ENCODE assay signal across 2 cellular contexts in genomic region chr20:64155258-64156135, GRCh38.
TF ChIP-seq lines count a peak whose summit lies in the region.

No MANE protein-coding gene starts in this region.

TF ChIP-seq in IMR-90, 13 proteins besides CTCF, POLR2A, EP300 and RAD21:
- TF ChIP-seq BHLHE40 (IDR thresholded peaks at IDR 0.05; ENCODE audit: low read depth, low read length) (no peak), FOS (IDR thresholded peaks at IDR 0.05; ENCODE audit: low read depth, low read length) (no peak), CHD1 (IDR thresholded peaks at IDR 0.05; ENCODE audit: low read depth, low read length) (no peak), SMC3 (IDR thresholded peaks at IDR 0.05; ENCODE audit: low read depth, low read length) (no peak), MXI1 (IDR thresholded peaks at IDR 0.05; ENCODE audit: borderline replicate concordance, low read depth, low read length) (no peak), USF2 (IDR thresholded peaks at IDR 0.05; ENCODE audit: low read depth, low read length) (no peak), ELK1 (IDR thresholded peaks at IDR 0.05; ENCODE audit: borderline replicate concordance, low read depth, low read length) (no peak), RFX5 (IDR thresholded peaks at IDR 0.05; ENCODE audit: low read depth, low read length) (no peak), MAZ (IDR thresholded peaks at IDR 0.05; ENCODE audit: borderline replicate concordance, low read depth, low read length) (no peak), CEBPB (IDR thresholded peaks at IDR 0.05; ENCODE audit: low read depth, low read length) (no peak), MAFK (IDR thresholded peaks at IDR 0.05; ENCODE audit: low read depth, low read length) (no peak), NFE2L2 (IDR thresholded peaks at IDR 0.05; ENCODE audit: low read depth, low read length) (no peak), RCOR1 (IDR thresholded peaks at IDR 0.05; ENCODE audit: insufficient replicate concordance, low read length) (no peak)

TF ChIP-seq in GM23338, 12 proteins besides CTCF, POLR2A, EP300 and RAD21:
- TF ChIP-seq ETS1 (IDR thresholded peaks at IDR 0.05) (no peak), JUNB (IDR thresholded peaks at IDR 0.05; ENCODE audit: unreplicated experiment) (no peak), CREB1 (CRISPR knock-in tag; IDR thresholded peaks at IDR 0.05; ENCODE audit: low read depth) (no peak), ZNF114 (CRISPR knock-in tag; IDR thresholded peaks at IDR 0.05) (no peak), POLR2AphosphoS5 (IDR thresholded peaks at IDR 0.05; ENCODE audit: low read depth) (no peak), EZH2 (IDR thresholded peaks at IDR 0.05; ENCODE audit: low read depth, unreplicated experiment) (no peak), ZNF331 (CRISPR knock-in tag; IDR thresholded peaks at IDR 0.05; ENCODE audit: low read depth) (no peak), NANOG (IDR thresholded peaks at IDR 0.05; ENCODE audit: borderline replicate concordance) (no peak), STAT1 (IDR thresholded peaks at IDR 0.05; ENCODE audit: unreplicated experiment) (no peak)
